11 cellular contexts compared by ENCODE assay signal in genomic region chr3:27349832-27350231, GRCh38. TPM values are rescaled to one million over a fixed set of nuclear protein-coding genes. Genes with fewer than 3 reads are reported as not detected.
DNase-seq lines count a peak whose midpoint lies in the region; ATAC-seq and TF ChIP-seq lines count a peak whose summit lies in the region.
"Had no signal": no experiment of that assay in that cellular context is flagged by ENCODE, and none has a peak within 500 bp of the region (broad histone marks: within the 10 kb centered on the region; RNA-seq: fewer than 3 reads in every experiment).

No MANE protein-coding gene starts in this region.

- peak overlapping the region; percentile 46 for H3K4me3 Mint-ChIP-seq in CD8-positive, alpha-beta T cell
- H3K4me3 Mint-ChIP-seq in T-helper 17 cell: peak overlapping the region; percentile 72

- intact Hi-C loops in CD8-positive, alpha-beta T cell (cut with DNase I, micrococcal nuclease): no loop called here

- no peak overlapping the region for H3K27ac ChIP-seq in CD8-positive, alpha-beta T cell (ENCODE audit: low read depth, low read length)
- H3K27ac ChIP-seq in gastroesophageal sphincter: no peak overlapping the region
- H3K27ac ChIP-seq: left lung, SJSA1 had no signal

- WGBS in gastroesophageal sphincter (ENCODE audit: low coverage in 1 of 2), 2 donors: 89 to 92% methylated on average over 2 to 3 of the region's 3 CpGs

- H3K27ac Mint-ChIP-seq in CD8-positive, alpha-beta T cell: no peak overlapping the region
- peak overlapping the region; percentile 80 for H3K27ac Mint-ChIP-seq in T-helper 17 cell

- TF ChIP-seq CTCF in CD8-positive, alpha-beta T cell (IDR thresholded peaks at IDR 0.05): no peak
- no peak for TF ChIP-seq CTCF in gastroesophageal sphincter (IDR thresholded peaks at IDR 0.05)

- no peaks in the 10 kb centered on the region for H3K9me3 Mint-ChIP-seq in CD8-positive, alpha-beta T cell

- no peaks in the 10 kb centered on the region for H3K4me1 ChIP-seq in CD8-positive, alpha-beta T cell (ENCODE audit: insufficient read depth, low read length)
- H3K4me1 ChIP-seq in gastroesophageal sphincter: no peaks in the 10 kb centered on the region
- H3K4me1 ChIP-seq: left lung, SJSA1 had no signal

- no peak for TF ChIP-seq EP300 in gastroesophageal sphincter (IDR thresholded peaks at IDR 0.05)

- peaks cover 11% of the 10 kb centered on the region for H3K4me1 Mint-ChIP-seq in CD8-positive, alpha-beta T cell (ENCODE audit: low read depth)
- H3K4me1 Mint-ChIP-seq in T-helper 17 cell: peaks cover 43% of the 10 kb centered on the region

- H3K36me3 Mint-ChIP-seq in CD8-positive, alpha-beta T cell: no peaks in the 10 kb centered on the region
- H3K36me3 Mint-ChIP-seq in T-helper 17 cell (ENCODE audit: low read depth): no peaks in the 10 kb centered on the region

- H3K27me3 Mint-ChIP-seq in CD8-positive, alpha-beta T cell (ENCODE audit: low read depth): no peaks in the 10 kb centered on the region
- no peaks in the 10 kb centered on the region for H3K27me3 Mint-ChIP-seq in T-helper 17 cell

- POLR2A ChIA-PET in CD8-positive, alpha-beta T cell (lab: Charles Lee): no interaction called here

- no peak for TF ChIP-seq POLR2A in gastroesophageal sphincter (IDR thresholded peaks at IDR 0.05)

- CTCF ChIA-PET in CD8-positive, alpha-beta T cell (lab: Charles Lee): interaction anchor here (1.2 kb wide), 1 partner anchor 51 kb away, joined by 3 read pairs; no protein-coding TSS in a partner anchor

- H3K9me3 ChIP-seq in CD8-positive, alpha-beta T cell (ENCODE audit: low read length): no peaks in the 10 kb centered on the region
- H3K9me3 ChIP-seq in T-helper 17 cell (ENCODE audit: control insufficient read depth, low read length, poor library complexity, severe bottlenecking): no peaks in the 10 kb centered on the region
- H3K9me3 ChIP-seq in gastroesophageal sphincter: no peaks in the 10 kb centered on the region
- H3K9me3 ChIP-seq: left lung, SJSA1 had no signal

- no peaks in the 10 kb centered on the region for H3K27me3 ChIP-seq in CD8-positive, alpha-beta T cell (ENCODE audit: insufficient read depth, low read length)
- H3K27me3 ChIP-seq in gastroesophageal sphincter: no peaks in the 10 kb centered on the region
- H3K27me3 ChIP-seq: left lung, SJSA1 had no signal

- no peaks in the 10 kb centered on the region for H3K36me3 ChIP-seq in CD8-positive, alpha-beta T cell (ENCODE audit: insufficient read depth, low read length)
- H3K36me3 ChIP-seq in gastroesophageal sphincter: no peaks in the 10 kb centered on the region
- H3K36me3 ChIP-seq: left lung, SJSA1 had no signal

- DNase-seq in CD8-positive, alpha-beta T cell: no peak
- no peak for DNase-seq in T-helper 17 cell
- no peak for DNase-seq in AG20443 (ENCODE audit: low spot score)
- DNase-seq in NCI-H226: no peak
- no peak for DNase-seq in NCI-H2196 treated with DMSO at 0.1 percent for 48 hours (lab: John Stamatoyannopoulos, UW; ENCODE audit: unreplicated experiment)
- DNase-seq: left lung, NCI-H187 treated with DMSO at 0.1 percent for 48 hours had no signal

- no peak for ATAC-seq in CD8-positive, alpha-beta T cell
- ATAC-seq in GM19467 (IDR thresholded peaks at IDR 0.05; ENCODE audit: unreplicated experiment): peak; percentile 50
- peak; percentile 60 for ATAC-seq in HG03103 (IDR thresholded peaks at IDR 0.05; ENCODE audit: low read depth, unreplicated experiment)
- ATAC-seq in T-helper 17 cell: no peak
- ATAC-seq in gastroesophageal sphincter: no peak
- ATAC-seq: left lung had no signal

- H3K4me3 ChIP-seq in CD8-positive, alpha-beta T cell (ENCODE audit: low read depth, low read length): no peak overlapping the region
- no peak overlapping the region for H3K4me3 ChIP-seq in gastroesophageal sphincter
- H3K4me3 ChIP-seq: left lung, SJSA1 had no signal

RNA-seq across cellular contexts. Expression of gene NEK10, which starts 19.4 kb away (rescaled TPM):
- under 1 TPM; 0.22 to 0.94 TPM for total RNA-seq in CD8-positive, alpha-beta T cell
- total RNA-seq in T-helper 17 cell: 1 to 10 TPM; 1.7 to 2.3 TPM
- total RNA-seq in gastroesophageal sphincter: 1 to 10 TPM in 3 of 4 donors, under 1 TPM in 1; 0.62 to 2.7 (median 1.5) TPM

Comparison
In these comparisons a context has a peak if more than half of its experiments do, and no peak if none do; other contexts are left out.
1. ATAC-seq: peak in GM19467 (single experiment) and HG03103 (single experiment); none in CD8-positive, alpha-beta T cell (single experiment), T-helper 17 cell (single experiment) and gastroesophageal sphincter (single experiment).